ENCODE assay signal across 16 cellular contexts in the genomic region with DNA sequence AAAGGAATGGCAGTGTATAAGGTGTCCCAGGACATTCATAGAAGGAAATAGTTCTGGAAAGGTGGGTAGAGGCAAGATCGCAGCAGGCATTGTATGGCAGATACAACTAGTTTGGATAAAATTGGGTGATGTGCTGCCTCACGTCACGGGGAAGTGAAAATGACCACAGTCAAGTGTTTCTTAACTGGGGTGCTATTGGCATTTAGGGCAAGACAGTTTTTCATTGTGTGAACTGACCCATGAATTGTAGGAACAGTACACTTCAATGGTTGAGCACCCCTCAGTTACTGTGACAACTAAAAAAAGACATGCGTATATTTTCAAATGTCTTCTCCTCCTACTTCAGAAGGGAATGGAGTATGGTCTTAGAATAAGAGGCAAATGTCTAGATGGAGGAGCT.
"Had no signal": no experiment of that assay in that cellular context is flagged by ENCODE, and none has a peak within 500 bp of the region (broad histone marks: within the 10 kb centered on the region; RNA-seq: fewer than 3 reads in every experiment).

No MANE protein-coding gene starts in this region.

- FAIRE-seq: bronchial epithelial cell had no signal

- H3K9ac ChIP-seq: neural progenitor cell had no signal

- DNase-seq: activated CD4-positive, alpha-beta memory T cell treated with anti-CD3 and anti-CD28 coated beads for 36 hours; activated gamma-delta T cell treated with Interleukin-2 at 50 U/mL for 16 hours; activated T-cell treated with anti-CD3 and anti-CD28 coated beads for 4 hours; cerebellar nuclear complex; cortex of kidney; effector CD4-positive, alpha-beta T cell; immature natural killer cell; stimulated activated CD4-positive, alpha-beta T cell treated with anti-CD3 and anti-CD28 coated beads, Interleukin-2, amount 100 ng/mL, for 24 hours; WERI-Rb-1 had no signal

- H3K4me3 ChIP-seq: gastroesophageal sphincter, neural progenitor cell, prostate gland, right atrium auricular region, tibial nerve, vagina had no signal

- H3K9me3 ChIP-seq: gastroesophageal sphincter, prostate gland, right atrium auricular region, tibial nerve, vagina had no signal

- H2AFZ ChIP-seq: neural progenitor cell had no signal

- H3K4me2 ChIP-seq: neural progenitor cell had no signal

- ATAC-seq: gastroesophageal sphincter had no signal

- H3K27me3 ChIP-seq: gastroesophageal sphincter, neural progenitor cell, right atrium auricular region, tibial nerve, vagina had no signal

- H3K36me3 ChIP-seq: gastroesophageal sphincter, neural progenitor cell, prostate gland, right atrium auricular region, tibial nerve, vagina, WERI-Rb-1 had no signal

- H3K4me1 ChIP-seq: gastroesophageal sphincter, neural progenitor cell, prostate gland, right atrium auricular region, tibial nerve, vagina had no signal

- H3K27ac ChIP-seq: gastroesophageal sphincter, neural progenitor cell, prostate gland, right atrium auricular region, tibial nerve, vagina, WERI-Rb-1 had no signal
